1 cellular context compared by ENCODE assay signal in the genomic region with DNA sequence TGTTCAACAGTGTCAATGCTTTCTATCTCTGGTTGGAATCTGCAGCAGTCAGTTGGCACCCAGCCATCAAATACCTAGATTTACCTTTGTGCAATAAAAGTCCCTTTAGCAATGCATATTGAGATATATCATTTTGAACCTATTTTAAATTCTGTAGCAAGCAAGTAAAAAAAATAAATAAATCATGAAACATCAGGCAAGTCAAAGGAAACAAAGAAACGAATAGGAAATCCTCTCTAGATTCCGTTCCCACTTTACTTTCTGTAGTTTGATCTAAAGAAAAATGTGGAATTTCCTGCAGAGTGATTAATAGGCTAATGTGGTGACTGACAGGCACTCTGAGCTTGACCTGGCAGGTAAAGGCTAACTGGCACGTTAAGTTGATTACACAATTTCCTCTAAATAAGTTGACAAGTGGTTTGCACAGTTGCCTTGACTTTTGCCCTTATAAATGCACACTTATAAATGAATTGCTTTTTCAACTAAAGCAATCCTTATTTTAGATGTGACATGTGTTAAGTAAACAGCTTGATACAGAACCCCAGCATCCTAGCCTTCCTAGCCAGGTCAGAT.
TF ChIP-seq lines count a peak whose summit lies in the region.

No MANE protein-coding gene starts in this region.

TF ChIP-seq in HepG2, 621 proteins besides CTCF, POLR2A, EP300 and RAD21 (continued from another document and continues in another):
- TF ChIP-seq, protein P1, sequence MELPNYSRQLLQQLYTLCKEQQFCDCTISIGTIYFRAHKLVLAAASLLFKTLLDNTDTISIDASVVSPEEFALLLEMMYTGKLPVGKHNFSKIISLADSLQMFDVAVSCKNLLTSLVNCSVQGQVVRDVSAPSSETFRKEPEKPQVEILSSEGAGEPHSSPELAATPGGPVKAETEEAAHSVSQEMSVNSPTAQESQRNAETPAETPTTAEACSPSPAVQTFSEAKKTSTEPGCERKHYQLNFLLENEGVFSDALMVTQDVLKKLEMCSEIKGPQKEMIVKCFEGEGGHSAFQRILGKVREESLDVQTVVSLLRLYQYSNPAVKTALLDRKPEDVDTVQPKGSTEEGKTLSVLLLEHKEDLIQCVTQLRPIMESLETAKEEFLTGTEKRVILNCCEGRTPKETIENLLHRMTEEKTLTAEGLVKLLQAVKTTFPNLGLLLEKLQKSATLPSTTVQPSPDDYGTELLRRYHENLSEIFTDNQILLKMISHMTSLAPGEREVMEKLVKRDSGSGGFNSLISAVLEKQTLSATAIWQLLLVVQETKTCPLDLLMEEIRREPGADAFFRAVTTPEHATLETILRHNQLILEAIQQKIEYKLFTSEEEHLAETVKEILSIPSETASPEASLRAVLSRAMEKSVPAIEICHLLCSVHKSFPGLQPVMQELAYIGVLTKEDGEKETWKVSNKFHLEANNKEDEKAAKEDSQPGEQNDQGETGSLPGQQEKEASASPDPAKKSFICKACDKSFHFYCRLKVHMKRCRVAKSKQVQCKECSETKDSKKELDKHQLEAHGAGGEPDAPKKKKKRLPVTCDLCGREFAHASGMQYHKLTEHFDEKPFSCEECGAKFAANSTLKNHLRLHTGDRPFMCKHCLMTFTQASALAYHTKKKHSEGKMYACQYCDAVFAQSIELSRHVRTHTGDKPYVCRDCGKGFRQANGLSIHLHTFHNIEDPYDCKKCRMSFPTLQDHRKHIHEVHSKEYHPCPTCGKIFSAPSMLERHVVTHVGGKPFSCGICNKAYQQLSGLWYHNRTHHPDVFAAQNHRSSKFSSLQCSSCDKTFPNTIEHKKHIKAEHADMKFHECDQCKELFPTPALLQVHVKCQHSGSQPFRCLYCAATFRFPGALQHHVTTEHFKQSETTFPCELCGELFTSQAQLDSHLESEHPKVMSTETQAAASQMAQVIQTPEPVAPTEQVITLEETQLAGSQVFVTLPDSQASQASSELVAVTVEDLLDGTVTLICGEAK (IDR thresholded peaks at IDR 0.05), result no peak
- TF ChIP-seq, protein P1 (CRISPR knock-in tag; IDR thresholded peaks at IDR 0.05), result no peak
- TF ChIP-seq DPF2 (CRISPR knock-in tag; IDR thresholded peaks at IDR 0.05; ENCODE audit: borderline replicate concordance, low read depth), result peak; percentile 71
- TF ChIP-seq TCF7 (IDR thresholded peaks at IDR 0.05; ENCODE audit: low read depth), result peak; percentile 68
- TF ChIP-seq, protein P2, sequence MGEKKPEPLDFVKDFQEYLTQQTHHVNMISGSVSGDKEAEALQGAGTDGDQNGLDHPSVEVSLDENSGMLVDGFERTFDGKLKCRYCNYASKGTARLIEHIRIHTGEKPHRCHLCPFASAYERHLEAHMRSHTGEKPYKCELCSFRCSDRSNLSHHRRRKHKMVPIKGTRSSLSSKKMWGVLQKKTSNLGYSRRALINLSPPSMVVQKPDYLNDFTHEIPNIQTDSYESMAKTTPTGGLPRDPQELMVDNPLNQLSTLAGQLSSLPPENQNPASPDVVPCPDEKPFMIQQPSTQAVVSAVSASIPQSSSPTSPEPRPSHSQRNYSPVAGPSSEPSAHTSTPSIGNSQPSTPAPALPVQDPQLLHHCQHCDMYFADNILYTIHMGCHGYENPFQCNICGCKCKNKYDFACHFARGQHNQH (CRISPR knock-in tag; IDR thresholded peaks at IDR 0.05), result peak; percentile 50; the same call in 1 of the 2 replicates
- no peak for TF ChIP-seq SP2 (CRISPR knock-in tag; IDR thresholded peaks at IDR 0.05)
- TF ChIP-seq ZNF441 (CRISPR knock-in tag; IDR thresholded peaks at IDR 0.05; ENCODE audit: borderline replicate concordance), result no peak
- TF ChIP-seq, protein P3, sequence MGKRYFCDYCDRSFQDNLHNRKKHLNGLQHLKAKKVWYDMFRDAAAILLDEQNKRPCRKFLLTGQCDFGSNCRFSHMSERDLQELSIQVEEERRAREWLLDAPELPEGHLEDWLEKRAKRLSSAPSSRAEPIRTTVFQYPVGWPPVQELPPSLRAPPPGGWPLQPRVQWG (CRISPR knock-in tag; IDR thresholded peaks at IDR 0.05; ENCODE audit: borderline replicate concordance, low read depth), result no peak
- TF ChIP-seq ZNF296 (CRISPR knock-in tag; conservative IDR thresholded peaks at IDR 0.05), result no peak
- peak; percentile 72 for TF ChIP-seq HNF4A (CRISPR knock-in tag; IDR thresholded peaks at IDR 0.05)
- no peak for TF ChIP-seq KDM5A (IDR thresholded peaks at IDR 0.05; ENCODE audit: borderline replicate concordance, low read length)
- TF ChIP-seq, protein P4, sequence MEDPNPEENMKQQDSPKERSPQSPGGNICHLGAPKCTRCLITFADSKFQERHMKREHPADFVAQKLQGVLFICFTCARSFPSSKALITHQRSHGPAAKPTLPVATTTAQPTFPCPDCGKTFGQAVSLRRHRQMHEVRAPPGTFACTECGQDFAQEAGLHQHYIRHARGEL (CRISPR knock-in tag; IDR thresholded peaks at IDR 0.05), result no peak
- TF ChIP-seq MTA3 (CRISPR knock-in tag; IDR thresholded peaks at IDR 0.05), result no peak
- TF ChIP-seq ZNF337 (CRISPR knock-in tag; IDR thresholded peaks at IDR 0.05; ENCODE audit: borderline replicate concordance, low read depth), result no peak
- TF ChIP-seq, protein P5, sequence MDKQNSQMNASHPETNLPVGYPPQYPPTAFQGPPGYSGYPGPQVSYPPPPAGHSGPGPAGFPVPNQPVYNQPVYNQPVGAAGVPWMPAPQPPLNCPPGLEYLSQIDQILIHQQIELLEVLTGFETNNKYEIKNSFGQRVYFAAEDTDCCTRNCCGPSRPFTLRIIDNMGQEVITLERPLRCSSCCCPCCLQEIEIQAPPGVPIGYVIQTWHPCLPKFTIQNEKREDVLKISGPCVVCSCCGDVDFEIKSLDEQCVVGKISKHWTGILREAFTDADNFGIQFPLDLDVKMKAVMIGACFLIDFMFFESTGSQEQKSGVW (CRISPR knock-in tag; IDR thresholded peaks at IDR 0.05; ENCODE audit: borderline replicate concordance), result no peak
- TF ChIP-seq ZFP36 (IDR thresholded peaks at IDR 0.05; ENCODE audit: borderline replicate concordance, low read depth, low read length, partially characterized antibody), result no peak
- 0 out of 2 replicates have a peak, but pooled peaks have one; percentile 18 for TF ChIP-seq SIX1 (CRISPR knock-in tag; IDR thresholded peaks at IDR 0.05; ENCODE audit: borderline replicate concordance)
- no peak for TF ChIP-seq SIN3B (IDR thresholded peaks at IDR 0.05; ENCODE audit: low read length)
- no peak for TF ChIP-seq TBP (CRISPR knock-in tag; IDR thresholded peaks at IDR 0.05)
- 0 out of 2 replicates have a peak, but pooled peaks have one; percentile 18 for TF ChIP-seq GABPB1 (CRISPR knock-in tag; IDR thresholded peaks at IDR 0.05)
- TF ChIP-seq RARG (CRISPR knock-in tag; IDR thresholded peaks at IDR 0.05; ENCODE audit: low read depth), result no peak
- no peak for TF ChIP-seq CBX1 (IDR thresholded peaks at IDR 0.05; ENCODE audit: low read depth)
- no peak for TF ChIP-seq ZNF773 (CRISPR knock-in tag; IDR thresholded peaks at IDR 0.05; ENCODE audit: borderline replicate concordance)
- TF ChIP-seq ZNF720 (CRISPR knock-in tag; IDR thresholded peaks at IDR 0.05), result no peak
- TF ChIP-seq RFXAP (CRISPR knock-in tag; IDR thresholded peaks at IDR 0.05; ENCODE audit: borderline replicate concordance), result no peak
- no peak for TF ChIP-seq STAT5B (CRISPR knock-in tag; IDR thresholded peaks at IDR 0.05)
- TF ChIP-seq, protein P6, sequence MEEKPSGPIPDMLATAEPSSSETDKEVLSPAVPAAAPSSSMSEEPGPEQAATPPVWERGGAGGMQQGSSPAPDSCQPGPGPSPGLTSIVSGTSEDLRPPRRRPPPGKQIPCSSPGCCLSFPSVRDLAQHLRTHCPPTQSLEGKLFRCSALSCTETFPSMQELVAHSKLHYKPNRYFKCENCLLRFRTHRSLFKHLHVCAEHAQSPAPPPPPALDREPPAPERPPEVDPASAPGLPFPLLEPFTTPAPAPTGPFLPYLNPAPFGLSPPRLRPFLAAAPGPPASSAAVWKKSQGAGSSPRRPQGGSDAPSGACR (CRISPR knock-in tag; IDR thresholded peaks at IDR 0.05), result no peak
- TF ChIP-seq ZNF747 (CRISPR knock-in tag; IDR thresholded peaks at IDR 0.05; ENCODE audit: borderline replicate concordance), result no peak
- TF ChIP-seq, protein P7, sequence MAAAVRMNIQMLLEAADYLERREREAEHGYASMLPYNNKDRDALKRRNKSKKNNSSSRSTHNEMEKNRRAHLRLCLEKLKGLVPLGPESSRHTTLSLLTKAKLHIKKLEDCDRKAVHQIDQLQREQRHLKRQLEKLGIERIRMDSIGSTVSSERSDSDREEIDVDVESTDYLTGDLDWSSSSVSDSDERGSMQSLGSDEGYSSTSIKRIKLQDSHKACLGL (CRISPR knock-in tag; IDR thresholded peaks at IDR 0.05), result no peak
- no peak for TF ChIP-seq SNRNP70 (IDR thresholded peaks at IDR 0.05; ENCODE audit: low read depth, low read length)
- TF ChIP-seq ZNF746 (CRISPR knock-in tag; IDR thresholded peaks at IDR 0.05), result no peak
- no peak for TF ChIP-seq ZNF782 (CRISPR knock-in tag; IDR thresholded peaks at IDR 0.05; ENCODE audit: borderline replicate concordance)
- TF ChIP-seq, protein P8, sequence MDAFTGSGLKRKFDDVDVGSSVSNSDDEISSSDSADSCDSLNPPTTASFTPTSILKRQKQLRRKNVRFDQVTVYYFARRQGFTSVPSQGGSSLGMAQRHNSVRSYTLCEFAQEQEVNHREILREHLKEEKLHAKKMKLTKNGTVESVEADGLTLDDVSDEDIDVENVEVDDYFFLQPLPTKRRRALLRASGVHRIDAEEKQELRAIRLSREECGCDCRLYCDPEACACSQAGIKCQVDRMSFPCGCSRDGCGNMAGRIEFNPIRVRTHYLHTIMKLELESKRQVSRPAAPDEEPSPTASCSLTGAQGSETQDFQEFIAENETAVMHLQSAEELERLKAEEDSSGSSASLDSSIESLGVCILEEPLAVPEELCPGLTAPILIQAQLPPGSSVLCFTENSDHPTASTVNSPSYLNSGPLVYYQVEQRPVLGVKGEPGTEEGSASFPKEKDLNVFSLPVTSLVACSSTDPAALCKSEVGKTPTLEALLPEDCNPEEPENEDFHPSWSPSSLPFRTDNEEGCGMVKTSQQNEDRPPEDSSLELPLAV (CRISPR knock-in tag; conservative IDR thresholded peaks at IDR 0.05; ENCODE audit: low read depth), result no peak
- peak; percentile 90; the same call in 1 of the 2 replicates for TF ChIP-seq MYNN (CRISPR knock-in tag; IDR thresholded peaks at IDR 0.05; ENCODE audit: low read depth)
- no peak for TF ChIP-seq ZNF24 (IDR thresholded peaks at IDR 0.05)
- TF ChIP-seq, protein P9, sequence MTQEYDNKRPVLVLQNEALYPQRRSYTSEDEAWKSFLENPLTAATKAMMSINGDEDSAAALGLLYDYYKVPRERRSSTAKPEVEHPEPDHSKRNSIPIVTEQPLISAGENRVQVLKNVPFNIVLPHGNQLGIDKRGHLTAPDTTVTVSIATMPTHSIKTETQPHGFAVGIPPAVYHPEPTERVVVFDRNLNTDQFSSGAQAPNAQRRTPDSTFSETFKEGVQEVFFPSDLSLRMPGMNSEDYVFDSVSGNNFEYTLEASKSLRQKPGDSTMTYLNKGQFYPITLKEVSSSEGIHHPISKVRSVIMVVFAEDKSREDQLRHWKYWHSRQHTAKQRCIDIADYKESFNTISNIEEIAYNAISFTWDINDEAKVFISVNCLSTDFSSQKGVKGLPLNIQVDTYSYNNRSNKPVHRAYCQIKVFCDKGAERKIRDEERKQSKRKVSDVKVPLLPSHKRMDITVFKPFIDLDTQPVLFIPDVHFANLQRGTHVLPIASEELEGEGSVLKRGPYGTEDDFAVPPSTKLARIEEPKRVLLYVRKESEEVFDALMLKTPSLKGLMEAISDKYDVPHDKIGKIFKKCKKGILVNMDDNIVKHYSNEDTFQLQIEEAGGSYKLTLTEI (CRISPR knock-in tag; conservative IDR thresholded peaks at IDR 0.05), result no peak
- no peak for TF ChIP-seq ZNF34 (CRISPR knock-in tag; IDR thresholded peaks at IDR 0.05; ENCODE audit: borderline replicate concordance)
- no peak for TF ChIP-seq ZFP41 (CRISPR knock-in tag; IDR thresholded peaks at IDR 0.05; ENCODE audit: borderline replicate concordance)
- TF ChIP-seq ATF1 (CRISPR knock-in tag; IDR thresholded peaks at IDR 0.05), result peak; percentile 49; the same call in 1 of the 2 replicates
- no peak for TF ChIP-seq POLR2G (IDR thresholded peaks at IDR 0.05; ENCODE audit: low read depth, low read length)
- no peak for TF ChIP-seq ZNF460 (CRISPR knock-in tag; IDR thresholded peaks at IDR 0.05; ENCODE audit: borderline replicate concordance)
- TF ChIP-seq, protein P10, sequence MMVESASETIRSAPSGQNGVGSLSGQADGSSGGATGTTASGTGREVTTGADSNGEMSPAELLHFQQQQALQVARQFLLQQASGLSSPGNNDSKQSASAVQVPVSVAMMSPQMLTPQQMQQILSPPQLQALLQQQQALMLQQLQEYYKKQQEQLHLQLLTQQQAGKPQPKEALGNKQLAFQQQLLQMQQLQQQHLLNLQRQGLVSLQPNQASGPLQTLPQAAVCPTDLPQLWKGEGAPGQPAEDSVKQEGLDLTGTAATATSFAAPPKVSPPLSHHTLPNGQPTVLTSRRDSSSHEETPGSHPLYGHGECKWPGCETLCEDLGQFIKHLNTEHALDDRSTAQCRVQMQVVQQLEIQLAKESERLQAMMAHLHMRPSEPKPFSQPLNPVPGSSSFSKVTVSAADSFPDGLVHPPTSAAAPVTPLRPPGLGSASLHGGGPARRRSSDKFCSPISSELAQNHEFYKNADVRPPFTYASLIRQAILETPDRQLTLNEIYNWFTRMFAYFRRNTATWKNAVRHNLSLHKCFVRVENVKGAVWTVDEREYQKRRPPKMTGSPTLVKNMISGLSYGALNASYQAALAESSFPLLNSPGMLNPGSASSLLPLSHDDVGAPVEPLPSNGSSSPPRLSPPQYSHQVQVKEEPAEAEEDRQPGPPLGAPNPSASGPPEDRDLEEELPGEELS (CRISPR knock-in tag; IDR thresholded peaks at IDR 0.05), result peak; percentile 92
- TF ChIP-seq KDM4B (CRISPR knock-in tag; IDR thresholded peaks at IDR 0.05), result no peak
- TF ChIP-seq KLF13 (CRISPR knock-in tag; IDR thresholded peaks at IDR 0.05), result no peak
- no peak for TF ChIP-seq GLI4 (CRISPR knock-in tag; IDR thresholded peaks at IDR 0.05; ENCODE audit: borderline replicate concordance)
